Comparison of ENCODE assay signal across 8 cellular contexts in the genomic region with DNA sequence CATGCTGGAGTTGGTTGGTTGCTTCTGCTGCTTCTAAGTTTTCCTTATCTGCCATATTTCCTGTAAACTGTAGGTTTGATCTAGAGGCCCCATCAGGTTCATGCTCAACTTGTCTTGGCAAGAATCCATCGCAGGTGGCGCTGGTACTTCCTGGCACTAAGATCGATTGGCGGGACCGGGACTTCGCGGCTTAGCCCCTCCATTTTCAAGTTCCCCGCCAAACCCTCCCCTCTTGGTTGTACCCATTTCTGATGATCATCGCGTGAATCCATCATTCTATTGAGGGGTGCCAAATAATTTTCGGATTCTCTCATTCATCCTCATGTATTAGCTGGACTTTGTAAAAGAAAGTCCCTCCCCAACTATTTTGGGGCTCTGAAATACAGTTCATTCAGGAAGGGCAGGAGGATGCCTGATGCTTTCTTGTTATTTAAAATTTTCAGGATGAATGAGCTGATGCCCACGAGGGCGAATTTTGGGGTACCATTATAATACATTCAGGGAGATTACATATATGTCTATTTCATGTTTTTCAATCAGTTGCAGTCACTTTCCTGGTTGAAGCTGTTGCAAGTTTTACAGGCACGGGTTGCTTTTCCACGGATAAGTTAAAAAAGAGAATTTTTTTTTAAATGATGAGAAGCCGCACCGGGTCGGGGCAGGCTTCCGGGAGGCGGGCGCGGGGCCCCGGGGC. TPM values are rescaled to one million over a fixed set of nuclear protein-coding genes. Genes with fewer than 3 reads are reported as not detected.
DNase-seq lines count a peak whose midpoint lies in the region; ATAC-seq and TF ChIP-seq lines count a peak whose summit lies in the region.

No MANE protein-coding gene starts in this region.

- peak overlapping the region; percentile 93 for H3K4me2 ChIP-seq in Loucy (ENCODE audit: low read depth, low read length, poor library complexity, severe bottlenecking)

- peaks cover 51% of the 10 kb centered on the region for H3K79me2 ChIP-seq in Loucy (ENCODE audit: insufficient read depth, low read length)

- H3K36me3 ChIP-seq in Loucy (ENCODE audit: insufficient read depth, low read length) (no peaks in the 10 kb centered on the region), uterus (no peaks in the 10 kb centered on the region)

- H4K20me1 ChIP-seq in Loucy (ENCODE audit: insufficient read depth, low read length, poor library complexity, severe bottlenecking) = peaks cover 37% of the 10 kb centered on the region

- H3K9me3 ChIP-seq in Loucy (ENCODE audit: insufficient read depth, low read depth, low read length) (no peaks in the 10 kb centered on the region), uterus (no peaks in the 10 kb centered on the region)

- H3K27ac ChIP-seq in RWPE1 = peak overlapping the region; percentile 81
- H3K27ac ChIP-seq in uterus = no peak overlapping the region

- H3K9ac ChIP-seq in Loucy (ENCODE audit: low read depth, low read length, poor library complexity, severe bottlenecking) = peak overlapping the region; percentile 91

- intact Hi-C loops in uterus (cut with DNase I; ENCODE audit: low total_unique reads) = no loop called here

- H3K27me3 ChIP-seq in Loucy (ENCODE audit: insufficient read depth, low read length, poor library complexity, severe bottlenecking) = no peaks in the 10 kb centered on the region
- H3K27me3 ChIP-seq in uterus = no peaks in the 10 kb centered on the region

- POLR2A ChIA-PET in RWPE1 (lab: Yijun Ruan, JAX; ENCODE audit: low non-redundant PET) = no interaction called here

- TF ChIP-seq POLR2A in uterus (IDR thresholded peaks at IDR 0.05) = no peak

- peak; percentile 72 for TF ChIP-seq CTCF in Loucy (conservative IDR thresholded peaks at IDR 0.05; ENCODE audit: low read length)
- TF ChIP-seq CTCF in RWPE1 (conservative IDR thresholded peaks at IDR 0.05; ENCODE audit: low read depth) = peak; percentile 43; the same call in 1 of the 2 replicates
- no peak for TF ChIP-seq CTCF in uterus (IDR thresholded peaks at IDR 0.05)

- peaks cover 4% of the 10 kb centered on the region for H3F3A ChIP-seq in Loucy (ENCODE audit: low read depth)

- peak; percentile 27 for ATAC-seq in GM21515 (IDR thresholded peaks at IDR 0.05; ENCODE audit: unreplicated experiment)

- no peaks in the 10 kb centered on the region for H3K9me2 ChIP-seq in Loucy (replicated peaks; ENCODE audit: low read depth, low read length)

- H3K4me3 ChIP-seq in Loucy (ENCODE audit: low read length, poor library complexity, severe bottlenecking) (peak overlapping the region; percentile 75), uterus (peak overlapping the region; percentile 20 to 60)

- DNase-seq in CMK (ENCODE audit: low read depth) (peak; percentile 91), RWPE1 (ENCODE audit: low spot score) (peak; percentile 68), germinal center (ENCODE audit: low spot score) (peak; percentile 69), putamen (ENCODE audit: low spot score) (peak; percentile 64), uterus (no peak)
- peak; percentile 53 to 70 for DNase-seq in activated T-helper 1 cell treated with anti-CD3 and anti-CD28 coated beads, Interleukin-2, amount 50 U/mL, for 16 hours (ENCODE audit: low read depth in 1 of 2, low spot score in 1 of 2)

- CTCF ChIA-PET in RWPE1 (lab: Yijun Ruan, JAX) = interaction anchor here (0.8 to 1.0 kb wide), 2 partner anchors 53 to 118 kb away, joined by 3 read pairs; no protein-coding TSS in a partner anchor

- H2AFZ ChIP-seq in Loucy (ENCODE audit: low read length) = peak overlapping the region; percentile 91

- H3K4me1 ChIP-seq in Loucy (ENCODE audit: insufficient read depth, low read length, poor library complexity, severe bottlenecking) = peaks cover 36% of the 10 kb centered on the region
- H3K4me1 ChIP-seq in uterus = no peaks in the 10 kb centered on the region

RNA-seq across cellular contexts. Expression of gene BRI3BP, which starts 0.4 kb away (rescaled TPM):
- 1 to 10 TPM in 3 of 4 donors, under 1 TPM in 1; 0.59 to 8.9 (median 3.2) TPM for total RNA-seq in uterus

RNA-seq across cellular contexts. Expression of gene DHX37, which starts 4.1 kb away (rescaled TPM):
- 10 to 100 TPM in 2 of 4 donors, 1 to 10 TPM in 1, under 1 TPM in 1; 0.88 to 18.9 (median 7.2) TPM for total RNA-seq in uterus

Comparison
In these comparisons a context has a peak if more than half of its experiments do, and no peak if none do; other contexts are left out.
1. DNase-seq: peak in CMK (single experiment), RWPE1 (single experiment), activated T-helper 1 cell treated with anti-CD3 and anti-CD28 coated beads, Interleukin-2, amount 50 U/mL, for 16 hours (2 of 2), germinal center (single experiment) and putamen (single experiment); none in uterus (0 of 2).
2. CTCF ChIP-seq: peak in Loucy (single experiment) and RWPE1 (single experiment); none in uterus (0 of 4).